Comparison of ENCODE assay signal across 8 cellular contexts in genomic region chr22:25564320-25564978, GRCh38.
DNase-seq lines count a peak whose midpoint lies in the region; ATAC-seq and TF ChIP-seq lines count a peak whose summit lies in the region.

Gene GRK3 (plus strand): TSS chr22:25564675. CDS start chr22:25565041, 366 bp downstream.

- no peaks in the 10 kb centered on the region for H3K27me3 ChIP-seq in muscle layer of duodenum (ENCODE audit: low read depth, low read length)

- H3K4me1 Mint-ChIP-seq in stimulated activated memory B cell treated with anti-CD40 and anti-IgM and Interleukin-4, amounts not matched to agents 10 μg/mL and 1 μg/mL and 100 μg/mL, for 72 hours: peaks cover 69% of the 10 kb centered on the region

- no peaks in the 10 kb centered on the region for H3K9me3 Mint-ChIP-seq in stimulated activated memory B cell treated with anti-CD40 and anti-IgM and Interleukin-4, amounts not matched to agents 10 μg/mL and 1 μg/mL and 100 μg/mL, for 72 hours

- TF ChIP-seq CTCF in GM12865 (IDR thresholded peaks at IDR 0.05; ENCODE audit: insufficient read depth, low read depth, low read length, missing control alignments): no peak

- H3K27ac ChIP-seq in epithelial cell of prostate (peak within 1 kb of the TSS; percentile 45), muscle layer of duodenum (ENCODE audit: low read length) (peak within 1 kb of the TSS; percentile 39)

- H3K4me3 ChIP-seq in GM12865 (ENCODE audit: low read depth, low read length): peak within 1 kb of the TSS; percentile 68
- peak within 1 kb of the TSS; percentile 71 to 92 for H3K4me3 ChIP-seq in muscle layer of duodenum (ENCODE audit: low read depth in 1 of 2, low read length in 2 of 2)

- H3K36me3 ChIP-seq in muscle layer of duodenum (ENCODE audit: control insufficient read depth in 1 of 2, insufficient read depth in 2 of 2, low read length in 2 of 2): no peaks in the 10 kb centered on the region

- no peaks in the 10 kb centered on the region for H3K9me3 ChIP-seq in muscle layer of duodenum (ENCODE audit: control insufficient read depth in 1 of 2, low read length in 2 of 2)

- H3K4me1 ChIP-seq in muscle layer of duodenum (ENCODE audit: control insufficient read depth in 1 of 2, insufficient read depth in 2 of 2, low read length in 2 of 2): peaks cover 0 to 7% of the 10 kb centered on the region in 2 donors

- peak within 1 kb of the TSS; percentile 89 for H3K27ac Mint-ChIP-seq in stimulated activated memory B cell treated with anti-CD40 and anti-IgM and Interleukin-4, amounts not matched to agents 10 μg/mL and 1 μg/mL and 100 μg/mL, for 72 hours

- peaks cover 5% of the 10 kb centered on the region for H3K36me3 Mint-ChIP-seq in stimulated activated memory B cell treated with anti-CD40 and anti-IgM and Interleukin-4, amounts not matched to agents 10 μg/mL and 1 μg/mL and 100 μg/mL, for 72 hours

- H3K27me3 Mint-ChIP-seq in stimulated activated memory B cell treated with anti-CD40 and anti-IgM and Interleukin-4, amounts not matched to agents 10 μg/mL and 1 μg/mL and 100 μg/mL, for 72 hours: no peaks in the 10 kb centered on the region

- ATAC-seq in HG02852 (IDR thresholded peaks at IDR 0.05; ENCODE audit: unreplicated experiment): peak; percentile 44
- peak; percentile 79 for ATAC-seq in stimulated activated memory B cell treated with anti-CD40 and anti-IgM and Interleukin-4, amounts not matched to agents 10 μg/mL and 1 μg/mL and 100 μg/mL, for 72 hours
- ATAC-seq in GM18517 (IDR thresholded peaks at IDR 0.05; ENCODE audit: unreplicated experiment): no peak

- DNase-seq in GM12865 (ENCODE audit: low read depth): peak; percentile 85
- DNase-seq in NCI-H524 (lab: John Stamatoyannopoulos, UW): peak; percentile 76 to 84
- peak; percentile 10 for DNase-seq in activated CD8-positive, alpha-beta memory T cell treated with anti-CD3 and anti-CD28 coated beads, Interleukin-2, amount 50 U/mL, for 24 hours (ENCODE audit: extremely low read depth)
- no peak for DNase-seq in epithelial cell of prostate (ENCODE audit: low read depth, low spot score)

- peak within 1 kb of the TSS; percentile 94 for H3K4me3 Mint-ChIP-seq in stimulated activated memory B cell treated with anti-CD40 and anti-IgM and Interleukin-4, amounts not matched to agents 10 μg/mL and 1 μg/mL and 100 μg/mL, for 72 hours
